In genomic region chr6:142902636-142903053, GRCh38 we compare ENCODE assay signal across 7 cellular contexts. TPM values are rescaled to one million over a fixed set of nuclear protein-coding genes. Genes with fewer than 3 reads are reported as not detected.
DNase-seq lines count a peak whose midpoint lies in the region; ATAC-seq and TF ChIP-seq lines count a peak whose summit lies in the region.

No MANE protein-coding gene starts in this region.

- TF ChIP-seq CTCF in PC-9 (conservative IDR thresholded peaks at IDR 0.05): no peak

- 0 out of 2 replicates have a peak, but pooled peaks cover 3% of the 10 kb centered on the region for H3K9me3 ChIP-seq in PC-9 (ENCODE audit: insufficient read depth, low read depth)

- H3K4me2 ChIP-seq in PC-9: peak overlapping the region; percentile 79

- peaks cover 15% of the 10 kb centered on the region for H3K36me3 Mint-ChIP-seq in activated T-helper 2 cell treated with anti-CD3 and anti-CD28 coated beads, Interferon-gamma antibody, Interleukin-2, Interleukin-4, amounts not matched to agents 10 μg/mL and 5 μg/mL and 100 μg/mL, durations not matched to agents 14 hours and 24 hours and 36 hours (ENCODE audit: low read depth)

- intact Hi-C loops in PC-9 (cut with micrococcal nuclease; ENCODE audit: unreplicated experiment) (loop anchor here (1.0 to 2.0 kb wide), 4 partner anchors 18 to 158 kb away; partner anchors contain the start of gene AIG1), Right ventricle myocardium superior (cut with DNase I) (no loop called here)
- intact Hi-C loops in activated T-helper 2 cell treated with anti-CD3 and anti-CD28 coated beads, Interferon-gamma antibody, Interleukin-2, Interleukin-4, amounts not matched to agents 10 μg/mL and 5 μg/mL and 100 μg/mL, durations not matched to agents 14 hours and 24 hours and 36 hours (cut with micrococcal nuclease): loop anchor here (1.0 to 2.0 kb wide), 5 partner anchors 11 to 59 kb away; no protein-coding TSS in a partner anchor

- POLR2A ChIA-PET in PC-9 (lab: Charles Lee; ENCODE audit: unreplicated experiment): no interaction called here

- H3K9me3 Mint-ChIP-seq in activated T-helper 2 cell treated with anti-CD3 and anti-CD28 coated beads, Interferon-gamma antibody, Interleukin-2, Interleukin-4, amounts not matched to agents 10 μg/mL and 5 μg/mL and 100 μg/mL, durations not matched to agents 14 hours and 24 hours and 36 hours: no peaks in the 10 kb centered on the region

- CTCF ChIA-PET in PC-9 (lab: Charles Lee): no interaction called here

- peak overlapping the region; percentile 82 for H3K27ac ChIP-seq in PC-9

- H3K4me3 Mint-ChIP-seq in activated T-helper 2 cell treated with anti-CD3 and anti-CD28 coated beads, Interferon-gamma antibody, Interleukin-2, Interleukin-4, amounts not matched to agents 10 μg/mL and 5 μg/mL and 100 μg/mL, durations not matched to agents 14 hours and 24 hours and 36 hours (ENCODE audit: low read depth): peak overlapping the region; percentile 53

- peaks cover 32% of the 10 kb centered on the region for H3K79me2 ChIP-seq in PC-9 (ENCODE audit: low read depth)

- no peaks in the 10 kb centered on the region for H4K20me1 ChIP-seq in PC-9 (ENCODE audit: insufficient read depth)

- peaks cover 60% of the 10 kb centered on the region for H3K4me1 Mint-ChIP-seq in activated T-helper 2 cell treated with anti-CD3 and anti-CD28 coated beads, Interferon-gamma antibody, Interleukin-2, Interleukin-4, amounts not matched to agents 10 μg/mL and 5 μg/mL and 100 μg/mL, durations not matched to agents 14 hours and 24 hours and 36 hours (ENCODE audit: low read depth)

- H3K9me2 ChIP-seq in PC-9 (ENCODE audit: insufficient read depth): no peaks in the 10 kb centered on the region

- H3F3A ChIP-seq in PC-9 (ENCODE audit: insufficient read depth, low read depth): peaks cover 11% of the 10 kb centered on the region

- H3K27me3 ChIP-seq in PC-9 (ENCODE audit: insufficient read depth, low read depth): no peaks in the 10 kb centered on the region

- H3K36me3 ChIP-seq in PC-9 (ENCODE audit: low read depth): no peaks in the 10 kb centered on the region; the same call in 1 of the 2 replicates

- H3K4me3 ChIP-seq in PC-9: peak overlapping the region; percentile 40; the same call in 1 of the 2 replicates

- peak overlapping the region; percentile 66 for H2AFZ ChIP-seq in PC-9

- peak overlapping the region; percentile 84 for H3K27ac Mint-ChIP-seq in activated T-helper 2 cell treated with anti-CD3 and anti-CD28 coated beads, Interferon-gamma antibody, Interleukin-2, Interleukin-4, amounts not matched to agents 10 μg/mL and 5 μg/mL and 100 μg/mL, durations not matched to agents 14 hours and 24 hours and 36 hours

- no TSS peak for BruUV-seq in PC-9 (replicated peaks; lab: Mats Ljungman, UMichigan)

- no peaks in the 10 kb centered on the region for H3K27me3 Mint-ChIP-seq in activated T-helper 2 cell treated with anti-CD3 and anti-CD28 coated beads, Interferon-gamma antibody, Interleukin-2, Interleukin-4, amounts not matched to agents 10 μg/mL and 5 μg/mL and 100 μg/mL, durations not matched to agents 14 hours and 24 hours and 36 hours (ENCODE audit: low read depth)

- ATAC-seq in GM18907 (IDR thresholded peaks at IDR 0.05; ENCODE audit: unreplicated experiment): peak; percentile 86
- ATAC-seq in HG03095 (IDR thresholded peaks at IDR 0.05; ENCODE audit: unreplicated experiment): peak; percentile 53
- ATAC-seq in Right ventricle myocardium superior (ENCODE audit: poor library complexity): peak; percentile 87

- peaks cover 38% of the 10 kb centered on the region for H3K4me1 ChIP-seq in PC-9 (replicated peaks; ENCODE audit: insufficient read depth)

- DNase-seq in PC-9 (peak; percentile 81 to 91), Right ventricle myocardium superior (peak; percentile 70), NCI-H526 (lab: John Stamatoyannopoulos, UW) (no peak)
- peak; percentile 64 for DNase-seq in activated T-helper 2 cell treated with anti-CD3 and anti-CD28 coated beads, Interferon-gamma antibody, Interleukin-2, Interleukin-4, amounts not matched to agents 10 μg/mL and 5 μg/mL and 100 μg/mL, durations not matched to agents 14 hours and 24 hours and 36 hours (ENCODE audit: low spot score)
- peak; percentile 50 for DNase-seq in stimulated activated CD4-positive, alpha-beta T cell treated with anti-CD3 and anti-CD28 coated beads, Interleukin-12 subunit alpha, Interleukin-12 subunit beta, amount 100 ng/mL, for 48 hours (ENCODE audit: low read depth in 2 of 3, low spot score in 1 of 3)

RNA-seq across cellular contexts. Expression of gene HIVEP2, which starts 42.3 kb away (rescaled TPM):
- total RNA-seq in PC-9 (2021) (10.3 and 12.4 TPM in 2 replicates), Right ventricle myocardium superior (12.8 TPM)
- 24.3 and 26.1 TPM in 2 replicates for total RNA-seq in activated T-helper 2 cell treated with anti-CD3 and anti-CD28 coated beads, Interferon-gamma antibody, Interleukin-2, Interleukin-4, amounts not matched to agents 10 μg/mL and 5 μg/mL and 100 μg/mL, durations not matched to agents 14 hours and 24 hours and 36 hours

Comparison
In these comparisons a context has a peak if more than half of its experiments do, and no peak if none do; other contexts are left out.
1. DNase-seq: peak in PC-9 (2 of 2), activated T-helper 2 cell treated with anti-CD3 and anti-CD28 coated beads, Interferon-gamma antibody, Interleukin-2, Interleukin-4, amounts not matched to agents 10 μg/mL and 5 μg/mL and 100 μg/mL, durations not matched to agents 14 hours and 24 hours and 36 hours (single experiment), Right ventricle myocardium superior (single experiment) and stimulated activated CD4-positive, alpha-beta T cell treated with anti-CD3 and anti-CD28 coated beads, Interleukin-12 subunit alpha, Interleukin-12 subunit beta, amount 100 ng/mL, for 48 hours (3 of 3); none in NCI-H526 (0 of 2).
2. Peak in every context shown above with its lines, with median percentiles within 50 percentile points of each other: ATAC-seq.